In genomic region chr19:58154679-58155648, GRCh38 we compare ENCODE assay signal across 8 cellular contexts. TPM values are rescaled to one million over a fixed set of nuclear protein-coding genes. Genes with fewer than 3 reads are reported as not detected.
DNase-seq lines count a peak whose midpoint lies in the region; ATAC-seq and TF ChIP-seq lines count a peak whose summit lies in the region.

No MANE protein-coding gene starts in this region.

- TF ChIP-seq CTCF in AG10803 (conservative IDR thresholded peaks at IDR 0.05; ENCODE audit: low read length): peak; percentile 82

- H2BK12ac ChIP-seq in mesenchymal stem cell (ENCODE audit: low read length in 2 of 2): no peak overlapping the region

- DNase-seq in AG10803 (ENCODE audit: low read depth) (peak; percentile 90), NCI-H748 (lab: John Stamatoyannopoulos, UW; ENCODE audit: unreplicated experiment) (peak; percentile 98), mesenchymal stem cell (peak; percentile 95)
- DNase-seq in activated CD8-positive, alpha-beta memory T cell treated with anti-CD3 and anti-CD28 coated beads, Interleukin-2, amount 50 U/mL, for 1 hour (ENCODE audit: extremely low read depth): peak; percentile 93
- peak; percentile 99 for DNase-seq in stimulated activated CD8-positive, alpha-beta memory T cell treated with anti-CD3 and anti-CD28 coated beads, Interleukin-12 subunit alpha, Interleukin-12 subunit beta, amount 100 ng/mL, for 1 hour (ENCODE audit: low read depth)

- peak overlapping the region; percentile 86 to 92 for H3K4ac ChIP-seq in mesenchymal stem cell (ENCODE audit: low read depth in 1 of 2, low read length in 2 of 2)

- peak; percentile 71 for ATAC-seq in GM18909 (IDR thresholded peaks at IDR 0.05; ENCODE audit: poor library complexity, unreplicated experiment)
- ATAC-seq in HG03354 (IDR thresholded peaks at IDR 0.05; ENCODE audit: poor library complexity, severe bottlenecking, unreplicated experiment): peak; percentile 69

- peak overlapping the region; percentile 97 for H4K8ac ChIP-seq in mesenchymal stem cell (ENCODE audit: low read length)

- peaks cover 14% of the 10 kb centered on the region for H3K79me1 ChIP-seq in mesenchymal stem cell (replicated peaks; ENCODE audit: low read length, poor library complexity, severe bottlenecking)

- peak overlapping the region; percentile 76 for H2BK5ac ChIP-seq in mesenchymal stem cell (ENCODE audit: low read depth, low read length, poor library complexity, severe bottlenecking)

- peak overlapping the region; percentile 86 for H2AFZ ChIP-seq in mesenchymal stem cell (ENCODE audit: low read depth, low read length)

- H2AK5ac ChIP-seq in mesenchymal stem cell (ENCODE audit: low read length, severe bottlenecking): no peak overlapping the region

- H3K27ac ChIP-seq in mesenchymal stem cell (ENCODE audit: low read length, poor library complexity, severe bottlenecking): peak overlapping the region; percentile 53

- peak overlapping the region; percentile 78 for H2BK15ac ChIP-seq in mesenchymal stem cell (ENCODE audit: low read depth, poor library complexity, severe bottlenecking)

- WGBS in mesenchymal stem cell: 11% methylated on average over 71 of the region's 85 CpGs

- H3K9ac ChIP-seq in endocrine pancreas (ENCODE audit: control insufficient read depth, insufficient read depth, low read length): peak overlapping the region; percentile 62
- H3K9ac ChIP-seq in mesenchymal stem cell (ENCODE audit: low read length): peak overlapping the region; percentile 97

- H3K18ac ChIP-seq in mesenchymal stem cell (ENCODE audit: low read depth in 1 of 2, low read length in 2 of 2): peak overlapping the region; percentile 22 to 98

- no peaks in the 10 kb centered on the region for H3K4me1 ChIP-seq in endocrine pancreas (ENCODE audit: control insufficient read depth, insufficient read depth, low read length)
- peaks cover 8% of the 10 kb centered on the region for H3K4me1 ChIP-seq in mesenchymal stem cell (ENCODE audit: control insufficient read depth, insufficient read depth, low read depth, low read length)

- H3K9me3 ChIP-seq in endocrine pancreas (ENCODE audit: control insufficient read depth, low read length): no peaks in the 10 kb centered on the region
- H3K9me3 ChIP-seq in mesenchymal stem cell (ENCODE audit: control insufficient read depth, low read length): peaks cover 10% of the 10 kb centered on the region

- H3K36me3 ChIP-seq in endocrine pancreas (ENCODE audit: control insufficient read depth, insufficient read depth, low read length) (no peaks in the 10 kb centered on the region), mesenchymal stem cell (ENCODE audit: control insufficient read depth in 1 of 2, insufficient read depth in 2 of 2, low read depth in 1 of 2, low read length in 2 of 2) (no peaks in the 10 kb centered on the region)

- no peaks in the 10 kb centered on the region for H3K27me3 ChIP-seq in endocrine pancreas (ENCODE audit: control insufficient read depth, insufficient read depth, low read length)
- H3K27me3 ChIP-seq in mesenchymal stem cell (ENCODE audit: control insufficient read depth in 1 of 2, insufficient read depth in 1 of 2, low read length in 2 of 2): no peaks in the 10 kb centered on the region

- H3K4me3 ChIP-seq in AG10803 (ENCODE audit: low read length) (peak overlapping the region; percentile 75), endocrine pancreas (ENCODE audit: control insufficient read depth, insufficient read depth, low read length) (peak overlapping the region; percentile 35), mesenchymal stem cell (ENCODE audit: insufficient read depth in 1 of 2, low read depth in 1 of 2, low read length in 2 of 2) (peak overlapping the region; percentile 82 to 94)

- peak overlapping the region; percentile 89 for H2BK120ac ChIP-seq in mesenchymal stem cell (ENCODE audit: low read depth, low read length)

- peak overlapping the region; percentile 36 to 81 for H3K14ac ChIP-seq in mesenchymal stem cell (ENCODE audit: low read length in 2 of 2)

- H3K4me2 ChIP-seq in mesenchymal stem cell (ENCODE audit: low read length, poor library complexity, severe bottlenecking): peak overlapping the region; percentile 82

- no peak overlapping the region for H3K23ac ChIP-seq in mesenchymal stem cell (ENCODE audit: low read length in 2 of 2)

- H4K91ac ChIP-seq in mesenchymal stem cell (ENCODE audit: low read length): peak overlapping the region; percentile 88

RNA-seq across cellular contexts. Expression of gene ZNF329, which starts 4.4 kb away (rescaled TPM):
- polyA plus RNA-seq in mesenchymal stem cell (2013, experiment 1 of 2): 5.3 TPM
- polyA plus RNA-seq in mesenchymal stem cell (2013, experiment 2 of 2): 5.4 TPM

RNA-seq across cellular contexts. Expression of gene ZNF274, which starts 27.9 kb away (rescaled TPM):
- 11.4 TPM for polyA plus RNA-seq in mesenchymal stem cell (2013, experiment 1 of 2)
- 12.3 TPM for polyA plus RNA-seq in mesenchymal stem cell (2013, experiment 2 of 2)

RNA-seq across cellular contexts. Expression of gene ZSCAN18, which starts 56.9 kb away (rescaled TPM):
- polyA plus RNA-seq in mesenchymal stem cell (2013, experiment 1 of 2): 23.0 TPM
- polyA plus RNA-seq in mesenchymal stem cell (2013, experiment 2 of 2): 23.2 TPM

Comparison
In these comparisons a context has a peak if more than half of its experiments do, and no peak if none do; other contexts are left out.
1. Peak in every context shown above with its lines: DNase-seq, ATAC-seq, H3K4me3 ChIP-seq and H3K27ac ChIP-seq.
2. H3K4me3 ChIP-seq: peak in every context shown above with its lines; median percentile 88 in mesenchymal stem cell; 75 in AG10803; 35 in endocrine pancreas.